Comparison of ENCODE assay signal across 1 cellular context in genomic region chr3:73046195-73046594, GRCh38.
TF ChIP-seq lines count a peak whose summit lies in the region.

No MANE protein-coding gene starts in this region.

TF ChIP-seq in HEK293, 187 proteins besides CTCF, POLR2A, EP300 and RAD21 (continued from another document):
- TF ChIP-seq OSR2 (tag by site-specific recombination; IDR thresholded peaks at IDR 0.05) = peak; percentile 28; the same call in 1 of the 2 replicates
- TF ChIP-seq, protein P1, sequence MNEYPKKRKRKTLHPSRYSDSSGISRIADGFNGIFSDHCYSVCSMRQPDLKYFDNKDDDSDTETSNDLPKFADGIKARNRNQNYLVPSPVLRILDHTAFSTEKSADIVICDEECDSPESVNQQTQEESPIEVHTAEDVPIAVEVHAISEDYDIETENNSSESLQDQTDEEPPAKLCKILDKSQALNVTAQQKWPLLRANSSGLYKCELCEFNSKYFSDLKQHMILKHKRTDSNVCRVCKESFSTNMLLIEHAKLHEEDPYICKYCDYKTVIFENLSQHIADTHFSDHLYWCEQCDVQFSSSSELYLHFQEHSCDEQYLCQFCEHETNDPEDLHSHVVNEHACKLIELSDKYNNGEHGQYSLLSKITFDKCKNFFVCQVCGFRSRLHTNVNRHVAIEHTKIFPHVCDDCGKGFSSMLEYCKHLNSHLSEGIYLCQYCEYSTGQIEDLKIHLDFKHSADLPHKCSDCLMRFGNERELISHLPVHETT (tag by site-specific recombination; IDR thresholded peaks at IDR 0.05) = no peak
